ENCODE assay signal across 32 cellular contexts in the genomic region with DNA sequence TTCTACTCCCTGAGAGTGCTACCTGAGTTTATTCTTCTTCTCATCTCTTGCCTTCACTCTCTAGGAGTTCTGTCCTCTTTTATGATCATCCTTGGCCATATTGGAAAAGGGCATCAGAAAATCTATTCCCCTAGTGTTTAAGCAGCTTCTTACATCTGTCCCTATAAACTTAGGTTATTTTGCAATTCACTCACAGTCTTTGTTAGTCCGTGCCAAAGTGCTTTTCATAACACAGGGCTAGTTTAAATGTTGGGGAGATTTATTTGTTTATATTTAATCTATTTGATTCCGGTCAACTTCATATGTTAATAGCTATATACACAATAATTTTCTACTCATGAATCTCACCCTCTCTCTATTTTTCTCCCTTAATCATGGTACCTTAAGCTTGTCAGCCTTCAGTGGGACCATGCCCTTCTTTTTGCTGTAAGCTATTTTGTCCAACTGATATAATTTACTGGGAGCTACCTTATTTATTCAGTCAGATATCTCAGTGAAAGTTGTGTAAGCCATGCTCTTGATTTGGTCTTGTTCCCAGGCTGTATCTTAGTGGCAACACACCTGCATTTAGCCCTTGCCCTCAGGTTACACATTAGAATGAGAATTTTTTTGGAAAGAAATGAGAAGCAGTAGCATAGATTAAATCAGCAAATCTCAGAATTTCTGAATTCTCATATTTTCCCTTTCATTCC.
"Had no signal": no experiment of that assay in that cellular context is flagged by ENCODE, and none has a peak within 500 bp of the region (broad histone marks: within the 10 kb centered on the region; RNA-seq: fewer than 3 reads in every experiment).

No MANE protein-coding gene starts in this region.

- H3K27ac ChIP-seq: PC-9, RWPE1, SJCRH30, SK-N-MC had no signal

- H3K27me3 ChIP-seq: SJCRH30 had no signal

- DNase-seq: Kasumi-1, MG63, NCI-H1048, NCI-H1092 treated with DMSO at 0.1 percent for 48 hours, NCI-H1105 treated with DMSO at 0.1 percent for 48 hours, NCI-H1417, NCI-H1436, NCI-H146, NCI-H1694, NCI-H187, NCI-H1930, NCI-H2029 treated with DMSO at 0.1 percent for 48 hours, NCI-H2081 treated with DMSO at 0.1 percent for 48 hours, NCI-H2107, NCI-H2171, NCI-H226, NCI-H446 treated with DMSO at 0.1 percent for 48 hours, NCI-H510A, NCI-H524 treated with DMSO at 0.1 percent for 48 hours, NCI-H526 treated with DMSO at 0.1 percent for 48 hours, NCI-H774, PC-9, SHP77, SIG-M5, SJCRH30, T-cell had no signal

- H3K4me1 ChIP-seq: SJCRH30 had no signal

- H3K9me3 ChIP-seq: MG63, SJCRH30 had no signal

- H3K4me3 ChIP-seq: MG63, PC-9, SJCRH30, SK-N-MC had no signal

- H3K36me3 ChIP-seq: MG63, SJCRH30 had no signal

- H3K4me2 ChIP-seq: PC-9 had no signal

- ATAC-seq: Panc1, Right ventricle myocardium inferior, SK-N-SH treated with all-trans-retinoic acid at 6 μM for 48 hours, T-cell had no signal

- FAIRE-seq: RCC 7860 had no signal
